Comparison of ENCODE assay signal across 1 cellular context in the genomic region with DNA sequence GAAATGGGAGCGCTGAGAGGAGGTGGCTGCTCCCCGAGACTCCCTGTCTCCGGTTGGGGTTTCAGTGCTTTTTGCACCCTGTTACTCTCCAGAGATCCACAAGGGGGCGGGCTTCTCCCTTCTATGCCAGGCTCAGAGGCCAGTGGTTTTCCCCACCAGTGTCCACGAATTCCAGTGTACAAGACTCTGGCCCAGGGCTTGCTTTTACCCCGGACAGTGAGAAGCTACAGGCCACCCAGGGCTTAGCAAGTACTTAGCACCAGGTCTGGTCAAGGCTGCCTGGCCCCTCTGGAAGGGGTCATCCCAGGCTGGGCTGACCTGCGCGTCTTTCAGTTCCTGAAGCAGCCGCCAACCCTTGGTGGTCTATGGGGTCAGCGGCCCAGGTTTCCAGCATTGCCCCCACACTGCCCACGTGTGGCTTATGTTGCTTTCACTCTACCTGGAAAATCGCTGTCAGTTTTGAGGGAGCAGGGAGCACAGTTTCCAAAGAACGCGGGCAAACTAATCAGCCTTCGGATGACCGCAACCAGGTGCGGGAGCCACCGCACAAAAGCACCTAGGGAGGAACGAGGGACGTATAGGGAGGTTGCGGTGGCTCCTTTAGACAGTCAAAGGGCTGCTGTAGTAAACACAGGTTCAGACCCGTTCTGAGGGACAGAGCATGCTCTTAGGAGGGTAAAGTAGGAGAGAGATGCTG.
TF ChIP-seq lines count a peak whose summit lies in the region.

No MANE protein-coding gene starts in this region.

TF ChIP-seq in HCT116, 20 proteins besides CTCF, POLR2A, EP300 and RAD21 (continued from another document):
- TF ChIP-seq, protein P1, sequence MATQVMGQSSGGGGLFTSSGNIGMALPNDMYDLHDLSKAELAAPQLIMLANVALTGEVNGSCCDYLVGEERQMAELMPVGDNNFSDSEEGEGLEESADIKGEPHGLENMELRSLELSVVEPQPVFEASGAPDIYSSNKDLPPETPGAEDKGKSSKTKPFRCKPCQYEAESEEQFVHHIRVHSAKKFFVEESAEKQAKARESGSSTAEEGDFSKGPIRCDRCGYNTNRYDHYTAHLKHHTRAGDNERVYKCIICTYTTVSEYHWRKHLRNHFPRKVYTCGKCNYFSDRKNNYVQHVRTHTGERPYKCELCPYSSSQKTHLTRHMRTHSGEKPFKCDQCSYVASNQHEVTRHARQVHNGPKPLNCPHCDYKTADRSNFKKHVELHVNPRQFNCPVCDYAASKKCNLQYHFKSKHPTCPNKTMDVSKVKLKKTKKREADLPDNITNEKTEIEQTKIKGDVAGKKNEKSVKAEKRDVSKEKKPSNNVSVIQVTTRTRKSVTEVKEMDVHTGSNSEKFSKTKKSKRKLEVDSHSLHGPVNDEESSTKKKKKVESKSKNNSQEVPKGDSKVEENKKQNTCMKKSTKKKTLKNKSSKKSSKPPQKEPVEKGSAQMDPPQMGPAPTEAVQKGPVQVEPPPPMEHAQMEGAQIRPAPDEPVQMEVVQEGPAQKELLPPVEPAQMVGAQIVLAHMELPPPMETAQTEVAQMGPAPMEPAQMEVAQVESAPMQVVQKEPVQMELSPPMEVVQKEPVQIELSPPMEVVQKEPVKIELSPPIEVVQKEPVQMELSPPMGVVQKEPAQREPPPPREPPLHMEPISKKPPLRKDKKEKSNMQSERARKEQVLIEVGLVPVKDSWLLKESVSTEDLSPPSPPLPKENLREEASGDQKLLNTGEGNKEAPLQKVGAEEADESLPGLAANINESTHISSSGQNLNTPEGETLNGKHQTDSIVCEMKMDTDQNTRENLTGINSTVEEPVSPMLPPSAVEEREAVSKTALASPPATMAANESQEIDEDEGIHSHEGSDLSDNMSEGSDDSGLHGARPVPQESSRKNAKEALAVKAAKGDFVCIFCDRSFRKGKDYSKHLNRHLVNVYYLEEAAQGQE (IDR thresholded peaks at IDR 0.05; ENCODE audit: low read depth) = no peak
- TF ChIP-seq ATF3 (IDR thresholded peaks at IDR 0.05) (no peak), CBX3 (IDR thresholded peaks at IDR 0.05; ENCODE audit: low read depth) (no peak), POLR2AphosphoS5 (IDR thresholded peaks at IDR 0.05; ENCODE audit: low read depth, low read length) (no peak), EGR1 (IDR thresholded peaks at IDR 0.05; ENCODE audit: low read depth) (no peak), SIN3A (IDR thresholded peaks at IDR 0.05; ENCODE audit: low read depth) (no peak), EZH2phosphoT487 (IDR thresholded peaks at IDR 0.05; ENCODE audit: borderline replicate concordance) (no peak), TCF7L2 (IDR thresholded peaks at IDR 0.05; ENCODE audit: borderline replicate concordance, extremely low read depth, insufficient read depth, insufficient read length) (no peak), ZFX (IDR thresholded peaks at IDR 0.05) (no peak), JUND (IDR thresholded peaks at IDR 0.05) (no peak)
- TF ChIP-seq, protein P2, sequence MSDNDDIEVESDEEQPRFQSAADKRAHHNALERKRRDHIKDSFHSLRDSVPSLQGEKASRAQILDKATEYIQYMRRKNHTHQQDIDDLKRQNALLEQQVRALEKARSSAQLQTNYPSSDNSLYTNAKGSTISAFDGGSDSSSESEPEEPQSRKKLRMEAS (IDR thresholded peaks at IDR 0.05) = no peak
